In the genomic region with DNA sequence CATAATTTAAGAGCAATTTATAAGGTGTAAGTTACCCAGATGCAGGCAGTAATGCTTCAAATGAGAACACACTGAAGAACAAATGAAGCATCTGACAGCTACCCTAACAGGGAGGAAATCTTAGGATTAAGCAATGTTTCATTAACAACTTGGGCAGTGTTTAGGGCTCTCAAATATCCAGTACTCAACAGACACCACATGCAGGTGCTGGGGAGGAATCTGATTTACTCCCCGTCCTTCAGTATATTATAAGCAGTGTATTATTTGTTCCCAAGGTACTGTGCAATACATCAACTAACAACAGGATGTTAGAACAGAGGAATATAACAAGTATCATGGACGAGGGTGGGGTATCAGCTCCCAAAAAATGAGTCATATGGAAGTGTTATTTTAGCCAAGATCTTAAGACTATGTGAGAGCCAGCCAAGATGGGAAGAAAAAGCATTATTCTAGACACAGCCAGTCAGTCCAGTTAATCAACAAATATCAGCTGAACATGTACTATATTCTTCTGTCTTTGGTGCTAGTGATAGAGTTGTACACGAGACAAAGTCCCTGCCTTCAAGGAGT, we compare ENCODE assay signal across 17 cellular contexts. TPM values are rescaled to one million over a fixed set of nuclear protein-coding genes. Genes with fewer than 3 reads are reported as not detected.
DNase-seq lines count a peak whose midpoint lies in the region; ATAC-seq and TF ChIP-seq lines count a peak whose summit lies in the region.
"Had no signal": no experiment of that assay in that cellular context is flagged by ENCODE, and none has a peak within 500 bp of the region (broad histone marks: within the 10 kb centered on the region; RNA-seq: fewer than 3 reads in every experiment).

No MANE protein-coding gene starts in this region.

- no TSS peak for BruUV-seq in PC-9 (replicated peaks; lab: Mats Ljungman, UMichigan)

- H3K4me2 ChIP-seq in PC-9 (no peak overlapping the region), H9 (ENCODE audit: insufficient read depth, insufficient read length, low read length) (no peak overlapping the region)
- H3K4me2 ChIP-seq: BLaER1 had no signal

- H3K27ac Mint-ChIP-seq in HFFc6: peak overlapping the region; percentile 45
- H3K27ac Mint-ChIP-seq in H9: no peak overlapping the region
- H3K27ac Mint-ChIP-seq in activated T-helper 1 cell treated with anti-CD3 and anti-CD28 coated beads, Interleukin-12 subunit alpha, Interleukin-12 subunit beta, Interleukin-2, Interleukin-4 antibody, amounts not matched to agents 30 ng/mL and 10 ng/mL and 1 ng/mL, durations not matched to agents 14 hours and 24 hours and 36 hours: no peak overlapping the region
- H3K27ac Mint-ChIP-seq: activated naive CD4-positive, alpha-beta T cell treated with anti-CD3 and anti-CD28 coated beads, Interleukin-2, amount 10 ng/mL, durations not matched to agents 7 days and 5 days; dendritic cell treated with granulocyte-macrophage colony-stimulating factor and Interleukin-4, amounts not matched to agents 40 ng/mL and 50 ng/mL, for 4 days had no signal

- H3K23me2 ChIP-seq in H9 (ENCODE audit: insufficient read length, low read depth, low read length, poor library complexity, severe bottlenecking): no peaks in the 10 kb centered on the region

- no peak overlapping the region for H4K5ac ChIP-seq in H9 (ENCODE audit: insufficient read length, low read depth, low read length)

- H3K9me3 ChIP-seq in lung (ENCODE audit: control insufficient read depth in 2 of 2, insufficient read depth in 1 of 2, low read length in 1 of 2) (no peaks in the 10 kb centered on the region), PC-9 (ENCODE audit: insufficient read depth, low read depth) (no peaks in the 10 kb centered on the region), H9 (ENCODE audit: control insufficient read depth, low read depth, low read length) (no peaks in the 10 kb centered on the region)
- H3K9me3 ChIP-seq: BLaER1, heart right ventricle had no signal

- H3K4me1 Mint-ChIP-seq in HFFc6 (ENCODE audit: low read depth): peaks cover 20% of the 10 kb centered on the region
- no peaks in the 10 kb centered on the region; a peak in 1 of 4 replicates for H3K4me1 Mint-ChIP-seq in H9
- H3K4me1 Mint-ChIP-seq in activated T-helper 1 cell treated with anti-CD3 and anti-CD28 coated beads, Interleukin-12 subunit alpha, Interleukin-12 subunit beta, Interleukin-2, Interleukin-4 antibody, amounts not matched to agents 30 ng/mL and 10 ng/mL and 1 ng/mL, durations not matched to agents 14 hours and 24 hours and 36 hours (ENCODE audit: low read depth): peaks cover 14% of the 10 kb centered on the region
- H3K4me1 Mint-ChIP-seq: activated naive CD4-positive, alpha-beta T cell treated with anti-CD3 and anti-CD28 coated beads, Interleukin-2, amount 10 ng/mL, durations not matched to agents 7 days and 5 days had no signal

- H3K27ac ChIP-seq in ACC112 (ENCODE audit: low read depth, low read length) (peak overlapping the region; percentile 59), lung (ENCODE audit: low read depth in 1 of 2, low read length in 1 of 2) (peak overlapping the region; percentile 7 to 52), PC-9 (no peak overlapping the region), H9 (ENCODE audit: insufficient read length, low read depth, low read length) (no peak overlapping the region)
- H3K27ac ChIP-seq: BLaER1, heart right ventricle had no signal

- H3K9ac ChIP-seq in H9 (ENCODE audit: extremely low read depth, insufficient read length, low read length): no peak overlapping the region
- H3K9ac ChIP-seq: BLaER1 had no signal

- H2BK15ac ChIP-seq in H9 (ENCODE audit: low read depth, low read length): no peak overlapping the region

- H2BK120ac ChIP-seq in H9 (ENCODE audit: low read depth, low read length, poor library complexity, severe bottlenecking): no peak overlapping the region

- H3K27me3 ChIP-seq in ACC112 (ENCODE audit: insufficient read depth, low read length) (no peaks in the 10 kb centered on the region), lung (ENCODE audit: control insufficient read depth, insufficient read depth) (no peaks in the 10 kb centered on the region), PC-9 (ENCODE audit: insufficient read depth, low read depth) (no peaks in the 10 kb centered on the region), H9 (ENCODE audit: insufficient read depth, low read length) (no peaks in the 10 kb centered on the region)
- H3K27me3 ChIP-seq: BLaER1, heart right ventricle had no signal

- intact Hi-C loops in PC-9 (cut with micrococcal nuclease; ENCODE audit: unreplicated experiment): no loop called here
- intact Hi-C loops in activated T-helper 1 cell treated with anti-CD3 and anti-CD28 coated beads, Interleukin-12 subunit alpha, Interleukin-12 subunit beta, Interleukin-2, Interleukin-4 antibody, amounts not matched to agents 30 ng/mL and 10 ng/mL and 1 ng/mL, durations not matched to agents 14 hours and 24 hours and 36 hours (cut with micrococcal nuclease): no loop called here
- intact Hi-C loops in cardiac septum (cut with DNase I): no loop called here

- H3K9me2 ChIP-seq in PC-9 (ENCODE audit: insufficient read depth): no peaks in the 10 kb centered on the region

- no peak overlapping the region for H3T11ph ChIP-seq in H9 (ENCODE audit: low read length)

- H3K36me3 ChIP-seq in ACC112 (ENCODE audit: insufficient read depth, low read length) (peaks cover 38% of the 10 kb centered on the region), lung (ENCODE audit: control insufficient read depth in 2 of 2, insufficient read depth in 2 of 2, low read length in 2 of 2) (peaks cover 12 to 21% of the 10 kb centered on the region in 2 donors), PC-9 (ENCODE audit: low read depth) (peaks cover 30% of the 10 kb centered on the region)

- TF ChIP-seq CTCF in HFFc6 (IDR thresholded peaks at IDR 0.05) (no peak), cardiac fibroblast (IDR thresholded peaks at IDR 0.05; ENCODE audit: low read depth, low read length) (no peak), lung (IDR thresholded peaks at IDR 0.05; ENCODE audit: control extremely low read depth, extremely low read depth) (no peak), PC-9 (conservative IDR thresholded peaks at IDR 0.05) (no peak), H9 (conservative IDR thresholded peaks at IDR 0.05) (no peak)

- H3K79me1 ChIP-seq in H9 (ENCODE audit: insufficient read depth, low read depth, low read length, poor library complexity, severe bottlenecking): no peaks in the 10 kb centered on the region

- no peak overlapping the region for H4K8ac ChIP-seq in H9 (replicated peaks; ENCODE audit: insufficient read length, low read depth, low read length)

- H2BK20ac ChIP-seq in H9 (ENCODE audit: low read depth, low read length, poor library complexity, severe bottlenecking): no peak overlapping the region

- no peak overlapping the region for H3K14ac ChIP-seq in H9 (ENCODE audit: insufficient read depth, low read length)

- H3K4me3 Mint-ChIP-seq in HFFc6: no peak overlapping the region
- no peak overlapping the region for H3K4me3 Mint-ChIP-seq in H9
- no peak overlapping the region for H3K4me3 Mint-ChIP-seq in activated T-helper 1 cell treated with anti-CD3 and anti-CD28 coated beads, Interleukin-12 subunit alpha, Interleukin-12 subunit beta, Interleukin-2, Interleukin-4 antibody, amounts not matched to agents 30 ng/mL and 10 ng/mL and 1 ng/mL, durations not matched to agents 14 hours and 24 hours and 36 hours
- H3K4me3 Mint-ChIP-seq: activated naive CD4-positive, alpha-beta T cell treated with anti-CD3 and anti-CD28 coated beads, Interleukin-2, amount 10 ng/mL, durations not matched to agents 7 days and 5 days; dendritic cell treated with granulocyte-macrophage colony-stimulating factor and Interleukin-4, amounts not matched to agents 40 ng/mL and 50 ng/mL, for 4 days had no signal

- POLR2A ChIA-PET in PC-9 (lab: Charles Lee; ENCODE audit: unreplicated experiment): no interaction called here

- H3K4me1 ChIP-seq in ACC112 (ENCODE audit: control insufficient read depth, insufficient read depth, low read length, unreplicated experiment): peaks cover 14% of the 10 kb centered on the region
- peaks cover 0 to 7% of the 10 kb centered on the region in 2 donors for H3K4me1 ChIP-seq in lung (ENCODE audit: control insufficient read depth in 2 of 2, insufficient read depth in 2 of 2, low read length in 2 of 2)
- H3K4me1 ChIP-seq in PC-9 (replicated peaks; ENCODE audit: insufficient read depth): no peaks in the 10 kb centered on the region
- H3K4me1 ChIP-seq in H9 (ENCODE audit: insufficient read depth, low read length): no peaks in the 10 kb centered on the region

- H3K4me3 ChIP-seq in ACC112 (ENCODE audit: low read depth, low read length) (no peak overlapping the region), cardiac fibroblast (replicated peaks in 1 of 2; ENCODE audit: low read depth in 2 of 2, low read length in 2 of 2) (no peak overlapping the region), lung (no peak overlapping the region), PC-9 (no peak overlapping the region)
- H3K4me3 ChIP-seq: BLaER1, heart right ventricle had no signal

- no peak overlapping the region for H2BK5ac ChIP-seq in H9 (ENCODE audit: insufficient read length, low read length)

- H3K27me3 Mint-ChIP-seq in HFFc6 (ENCODE audit: insufficient read depth) (no peaks in the 10 kb centered on the region), H9 (ENCODE audit: low read depth) (no peaks in the 10 kb centered on the region)
- no peaks in the 10 kb centered on the region for H3K27me3 Mint-ChIP-seq in activated T-helper 1 cell treated with anti-CD3 and anti-CD28 coated beads, Interleukin-12 subunit alpha, Interleukin-12 subunit beta, Interleukin-2, Interleukin-4 antibody, amounts not matched to agents 30 ng/mL and 10 ng/mL and 1 ng/mL, durations not matched to agents 14 hours and 24 hours and 36 hours (ENCODE audit: insufficient read depth)
- H3K27me3 Mint-ChIP-seq: activated naive CD4-positive, alpha-beta T cell treated with anti-CD3 and anti-CD28 coated beads, Interleukin-2, amount 10 ng/mL, durations not matched to agents 7 days and 5 days; dendritic cell treated with granulocyte-macrophage colony-stimulating factor and Interleukin-4, amounts not matched to agents 40 ng/mL and 50 ng/mL, for 4 days had no signal

- no peaks in the 10 kb centered on the region for H3K9me3 Mint-ChIP-seq in HFFc6
- H3K9me3 Mint-ChIP-seq in H9: no peaks in the 10 kb centered on the region
- no peaks in the 10 kb centered on the region for H3K9me3 Mint-ChIP-seq in activated T-helper 1 cell treated with anti-CD3 and anti-CD28 coated beads, Interleukin-12 subunit alpha, Interleukin-12 subunit beta, Interleukin-2, Interleukin-4 antibody, amounts not matched to agents 30 ng/mL and 10 ng/mL and 1 ng/mL, durations not matched to agents 14 hours and 24 hours and 36 hours
- H3K9me3 Mint-ChIP-seq: activated naive CD4-positive, alpha-beta T cell treated with anti-CD3 and anti-CD28 coated beads, Interleukin-2, amount 10 ng/mL, durations not matched to agents 7 days and 5 days; dendritic cell treated with granulocyte-macrophage colony-stimulating factor and Interleukin-4, amounts not matched to agents 40 ng/mL and 50 ng/mL, for 4 days had no signal

- H3K79me2 ChIP-seq in ACC112 (ENCODE audit: control insufficient read depth, insufficient read depth, low read length, unreplicated experiment) (peaks cover 42% of the 10 kb centered on the region), PC-9 (ENCODE audit: low read depth) (peaks cover 40% of the 10 kb centered on the region; the same call in 1 of the 2 replicates), H9 (ENCODE audit: insufficient read depth, low read length) (peaks cover 4% of the 10 kb centered on the region; the same call in 1 of the 2 replicates)

- no peak overlapping the region for H4K91ac ChIP-seq in H9 (ENCODE audit: insufficient read length, low read depth, low read length)

- peaks cover 19% of the 10 kb centered on the region for H4K20me1 ChIP-seq in PC-9 (ENCODE audit: insufficient read depth)
- H4K20me1 ChIP-seq in H9 (ENCODE audit: control insufficient read depth, insufficient read depth, insufficient read length): no peaks in the 10 kb centered on the region

- peak; percentile 52 for DNase-seq in HFFc6
- DNase-seq in cardiac fibroblast (ENCODE audit: low read depth in 2 of 2): peak; percentile 80 to 82
- DNase-seq in lung (ENCODE audit: low spot score): no peak
- no peak for DNase-seq in PC-9
- DNase-seq in H9: no peak
- no peak for DNase-seq in activated T-helper 1 cell treated with anti-CD3 and anti-CD28 coated beads, Interleukin-12 subunit alpha, Interleukin-12 subunit beta, Interleukin-2, Interleukin-4 antibody, amounts not matched to agents 30 ng/mL and 10 ng/mL and 1 ng/mL, durations not matched to agents 14 hours and 24 hours and 36 hours (ENCODE audit: low spot score)
- no peak for DNase-seq in cardiac septum (ENCODE audit: low spot score)
- DNase-seq: activated CD8-positive, alpha-beta memory T cell treated with anti-CD3 and anti-CD28 coated beads for 24 hours; activated naive CD4-positive, alpha-beta T cell treated with anti-CD3 and anti-CD28 coated beads, Interleukin-2, amount 10 ng/mL, durations not matched to agents 7 days and 5 days; heart right ventricle; NCI-H1694; NCI-H526 treated with DMSO at 0.1 percent for 48 hours; SHP77 treated with DMSO at 0.1 percent for 48 hours; stimulated activated CD4-positive, alpha-beta T cell treated with anti-CD3 and anti-CD28 coated beads, Interleukin-1b, Interleukin-23, amount 100 ng/mL, for 48 hours had no signal

- 51 to 80% methylated on average over 3 of the region's 3 CpGs for WGBS in lung, 2 donors
- WGBS in H9 (ENCODE audit: extremely low coverage, insufficient read length, low lambda C conversion rate): no CpG with 5 or more reads among the region's 3 CpGs

- H3K56ac ChIP-seq in H9 (ENCODE audit: insufficient read length, low read depth, low read length): no peak overlapping the region

- H3F3A ChIP-seq in PC-9 (ENCODE audit: insufficient read depth, low read depth): no peaks in the 10 kb centered on the region

- no peak for ATAC-seq in lung (ENCODE audit: insufficient read depth, low FRiP score)

- H2BK12ac ChIP-seq in H9 (ENCODE audit: insufficient read length, low read depth, low read length): no peak overlapping the region

- H3K23ac ChIP-seq in H9 (ENCODE audit: insufficient read length, low read depth, low read length): no peak overlapping the region

- no peak overlapping the region for H3K4ac ChIP-seq in H9 (ENCODE audit: low read depth, low read length)

- CTCF ChIA-PET in PC-9 (lab: Charles Lee): no interaction called here

- H3K36me3 Mint-ChIP-seq in HFFc6 (ENCODE audit: low read depth): peaks cover 47% of the 10 kb centered on the region
- H3K36me3 Mint-ChIP-seq in H9 (ENCODE audit: insufficient read depth in 1 of 3, low read depth in 3 of 3): peaks cover 17 to 65% (median 51%) of the 10 kb centered on the region in 3 experiments; a peak in 6 of 7 replicates
- peaks cover 44% of the 10 kb centered on the region for H3K36me3 Mint-ChIP-seq in activated T-helper 1 cell treated with anti-CD3 and anti-CD28 coated beads, Interleukin-12 subunit alpha, Interleukin-12 subunit beta, Interleukin-2, Interleukin-4 antibody, amounts not matched to agents 30 ng/mL and 10 ng/mL and 1 ng/mL, durations not matched to agents 14 hours and 24 hours and 36 hours (ENCODE audit: low read depth)

- H2AFZ ChIP-seq in ACC112 (ENCODE audit: low read length, unreplicated experiment) (no peak overlapping the region), PC-9 (no peak overlapping the region), H9 (ENCODE audit: low read length) (no peak overlapping the region)

- H3K18ac ChIP-seq in H9 (ENCODE audit: insufficient read length, low read depth, low read length): no peak overlapping the region

- H2AK5ac ChIP-seq in H9 (ENCODE audit: insufficient read length, low read length): no peak overlapping the region

RNA-seq across cellular contexts. Expression of gene BTBD1, which starts 20.4 kb away (rescaled TPM):
- total RNA-seq in HFFc6 (2021; fragmentation: NEBNext Ultra II Directional; extraction: Animal tissue kit (Norgen Biotek cat#: 25700)): 10 to 100 TPM; 62.2 to 74.8 (median 69.4) TPM
- total RNA-seq in lung: 10 to 100 TPM; 45.7 to 71.0 TPM
- polyA plus RNA-seq in lung: 10 to 100 TPM; 10.7 to 28.2 TPM
- total RNA-seq in PC-9 (2021): 24.7 and 28.2 TPM in 2 replicates
- 42.7 and 43.3 TPM in 2 replicates for total RNA-seq in H9 (2021)
- total RNA-seq in activated T-helper 1 cell treated with anti-CD3 and anti-CD28 coated beads, Interleukin-12 subunit alpha, Interleukin-12 subunit beta, Interleukin-2, Interleukin-4 antibody, amounts not matched to agents 30 ng/mL and 10 ng/mL and 1 ng/mL, durations not matched to agents 14 hours and 24 hours and 36 hours: 61.7 and 61.8 TPM in 2 replicates
- 128 TPM for total RNA-seq in cardiac septum

RNA-seq across cellular contexts. Expression of gene C15orf40, which starts 35.2 kb away (rescaled TPM):
- total RNA-seq in HFFc6 (2021; fragmentation: NEBNext Ultra II Directional; extraction: Animal tissue kit (Norgen Biotek cat#: 25700)): 10 to 100 TPM; 21.1 to 31.5 (median 26.3) TPM
- 10 to 100 TPM; 20.5 to 23.0 TPM for total RNA-seq in lung
- polyA plus RNA-seq in lung: 10 to 100 TPM; 16.7 to 26.1 TPM
- total RNA-seq in PC-9 (2021): 21.2 and 27.8 TPM in 2 replicates
- 9.2 and 11.5 TPM in 2 replicates for total RNA-seq in H9 (2021)
- 24.2 and 29.0 TPM in 2 replicates for total RNA-seq in activated T-helper 1 cell treated with anti-CD3 and anti-CD28 coated beads, Interleukin-12 subunit alpha, Interleukin-12 subunit beta, Interleukin-2, Interleukin-4 antibody, amounts not matched to agents 30 ng/mL and 10 ng/mL and 1 ng/mL, durations not matched to agents 14 hours and 24 hours and 36 hours
- total RNA-seq in cardiac septum: 8.5 TPM

Comparison
In these comparisons a context has a peak if more than half of its experiments do, and no peak if none do; other contexts are left out.
1. H3K27ac ChIP-seq: peak in ACC112 (single experiment) and lung (2 of 2); none in PC-9 (single experiment) and H9 (single experiment).
2. DNase-seq: peak in HFFc6 (single experiment) and cardiac fibroblast (2 of 2); none in lung (single experiment), PC-9 (0 of 2), H9 (single experiment), activated T-helper 1 cell treated with anti-CD3 and anti-CD28 coated beads, Interleukin-12 subunit alpha, Interleukin-12 subunit beta, Interleukin-2, Interleukin-4 antibody, amounts not matched to agents 30 ng/mL and 10 ng/mL and 1 ng/mL, durations not matched to agents 14 hours and 24 hours and 36 hours (single experiment) and cardiac septum (single experiment).